ENCODE assay signal across 19 cellular contexts in genomic region chr17:6170349-6170748, GRCh38.
"Had no signal": no experiment of that assay in that cellular context is flagged by ENCODE, and none has a peak within 500 bp of the region (broad histone marks: within the 10 kb centered on the region; RNA-seq: fewer than 3 reads in every experiment).

No MANE protein-coding gene starts in this region.

- ATAC-seq: activated CD8-positive, alpha-beta memory T cell treated with anti-CD3 and anti-CD28 coated beads, Interleukin-2, amount 10 ng/mL, durations not matched to agents 7 days and 5 days; activated T-cell treated with anti-CD3 and anti-CD28 coated beads, Interleukin-2, amount 50 U/mL, for 4 hours; foreskin keratinocyte; right cardiac atrium had no signal

- H3K27me3 ChIP-seq: foreskin keratinocyte, tibial nerve, vagina had no signal

- H3K9me3 ChIP-seq: tibial nerve, vagina had no signal

- H3K27ac Mint-ChIP-seq: activated CD8-positive, alpha-beta memory T cell treated with anti-CD3 and anti-CD28 coated beads, Interleukin-2, amount 10 ng/mL, durations not matched to agents 7 days and 5 days; dendritic cell treated with granulocyte-macrophage colony-stimulating factor and Interleukin-4, amounts not matched to agents 40 ng/mL and 50 ng/mL, for 4 days; nephron progenitor cell; progenitor cell of endocrine pancreas had no signal

- H3K27ac ChIP-seq: foreskin keratinocyte, skin epidermis, tibial nerve, vagina had no signal

- H3K27me3 Mint-ChIP-seq: activated CD8-positive, alpha-beta memory T cell treated with anti-CD3 and anti-CD28 coated beads, Interleukin-2, amount 10 ng/mL, durations not matched to agents 7 days and 5 days; dendritic cell treated with granulocyte-macrophage colony-stimulating factor and Interleukin-4, amounts not matched to agents 40 ng/mL and 50 ng/mL, for 4 days had no signal

- H3K4me1 Mint-ChIP-seq: activated CD8-positive, alpha-beta memory T cell treated with anti-CD3 and anti-CD28 coated beads, Interleukin-2, amount 10 ng/mL, durations not matched to agents 7 days and 5 days had no signal

- H3K4me3 ChIP-seq: skin epidermis, tibial nerve, vagina had no signal

- H3K36me3 ChIP-seq: tibial nerve, vagina had no signal

- H3K4me3 Mint-ChIP-seq: activated CD8-positive, alpha-beta memory T cell treated with anti-CD3 and anti-CD28 coated beads, Interleukin-2, amount 10 ng/mL, durations not matched to agents 7 days and 5 days; activated T-cell treated with anti-CD3 and anti-CD28 coated beads, Interleukin-2, amount 50 U/mL, for 4 hours; dendritic cell treated with granulocyte-macrophage colony-stimulating factor and Interleukin-4, amounts not matched to agents 40 ng/mL and 50 ng/mL, for 4 days; nephron progenitor cell had no signal

- H3K9me3 Mint-ChIP-seq: activated T-cell treated with anti-CD3 and anti-CD28 coated beads, Interleukin-2, amount 50 U/mL, for 4 hours; dendritic cell treated with granulocyte-macrophage colony-stimulating factor and Interleukin-4, amounts not matched to agents 40 ng/mL and 50 ng/mL, for 4 days had no signal

- DNase-seq: activated CD8-positive, alpha-beta memory T cell treated with anti-CD3 and anti-CD28 coated beads, Interleukin-2, amount 10 ng/mL, durations not matched to agents 7 days and 5 days; activated effector memory CD4-positive, alpha-beta T cell treated with Interleukin-2 at 50 U/mL for 16 hours; activated naive CD4-positive, alpha-beta T cell treated with anti-CD3 and anti-CD28 coated beads, Interleukin-2, amount 50 U/mL, for 16 hours; activated T-cell treated with anti-CD3 and anti-CD28 coated beads, Interleukin-2, amount 50 U/mL, for 4 hours; effector memory CD4-positive, alpha-beta T cell; foreskin keratinocyte; kidney glomerular epithelial cell; mesendoderm; nephron progenitor cell; occipital lobe; right cardiac atrium; stimulated activated CD8-positive, alpha-beta memory T cell treated with anti-CD3 and anti-CD28 coated beads, Interleukin-4, amount 100 ng/mL, for 48 hours; stimulated activated naive CD4-positive, alpha-beta T cell treated with Interleukin-2 at 50 U/mL for 16 hours; substantia nigra had no signal

- H3K36me3 Mint-ChIP-seq: activated CD8-positive, alpha-beta memory T cell treated with anti-CD3 and anti-CD28 coated beads, Interleukin-2, amount 10 ng/mL, durations not matched to agents 7 days and 5 days had no signal

- H3K4me1 ChIP-seq: foreskin keratinocyte, tibial nerve, vagina had no signal
